ENCODE assay signal across 1 cellular context in genomic region chr1:26961826-26962225, GRCh38.
TF ChIP-seq lines count a peak whose summit lies in the region.

No MANE protein-coding gene starts in this region.

TF ChIP-seq in HepG2, 621 proteins besides CTCF, POLR2A, EP300 and RAD21 (continued from another document and continues in another):
- TF ChIP-seq ZNF749 (CRISPR knock-in tag; IDR thresholded peaks at IDR 0.05; ENCODE audit: borderline replicate concordance): no peak
- TF ChIP-seq PREB (CRISPR knock-in tag; IDR thresholded peaks at IDR 0.05): no peak
- no peak; the same call in 1 of the 2 replicates for TF ChIP-seq TARDBP (CRISPR knock-in tag; IDR thresholded peaks at IDR 0.05)
- TF ChIP-seq SAP130 (CRISPR knock-in tag; IDR thresholded peaks at IDR 0.05; ENCODE audit: low read depth): peak; percentile 90
- TF ChIP-seq SOX6 (IDR thresholded peaks at IDR 0.05): no peak
- TF ChIP-seq SOX6 (CRISPR knock-in tag; IDR thresholded peaks at IDR 0.05): peak; percentile 87
- TF ChIP-seq MTA3 (CRISPR knock-in tag; IDR thresholded peaks at IDR 0.05): no peak
- 0 out of 2 replicates have a peak, but pooled peaks have one; percentile 31 for TF ChIP-seq HOMEZ (CRISPR knock-in tag; IDR thresholded peaks at IDR 0.05; ENCODE audit: low read depth)
- TF ChIP-seq ZNF33B (CRISPR knock-in tag; IDR thresholded peaks at IDR 0.05): no peak
- TF ChIP-seq NR2F1 (CRISPR knock-in tag; IDR thresholded peaks at IDR 0.05): no peak
- TF ChIP-seq ZBTB42 (CRISPR knock-in tag; IDR thresholded peaks at IDR 0.05): no peak
- peak; percentile 97 for TF ChIP-seq CEBPG (CRISPR knock-in tag; IDR thresholded peaks at IDR 0.05)
- peak; percentile 20; the same call in 1 of the 2 replicates for TF ChIP-seq HOXA3 (CRISPR knock-in tag; IDR thresholded peaks at IDR 0.05)
- TF ChIP-seq MAZ (IDR thresholded peaks at IDR 0.05; ENCODE audit: borderline replicate concordance, low read depth, low read length): no peak
- no peak for TF ChIP-seq MAZ (CRISPR knock-in tag; IDR thresholded peaks at IDR 0.05; ENCODE audit: low read depth)
- TF ChIP-seq SRY (CRISPR knock-in tag; IDR thresholded peaks at IDR 0.05): no peak; the same call in 1 of the 2 replicates
- TF ChIP-seq ATF5 (CRISPR knock-in tag; IDR thresholded peaks at IDR 0.05; ENCODE audit: low read depth): no peak
- peak; percentile 49 for TF ChIP-seq LCORL (IDR thresholded peaks at IDR 0.05)
- peak; percentile 77; the same call in 1 of the 2 replicates for TF ChIP-seq LCORL (CRISPR knock-in tag; IDR thresholded peaks at IDR 0.05)
- no peak for TF ChIP-seq KLF11 (CRISPR knock-in tag; IDR thresholded peaks at IDR 0.05)
- no peak for TF ChIP-seq ZNF367 (CRISPR knock-in tag; IDR thresholded peaks at IDR 0.05; ENCODE audit: borderline replicate concordance)
- no peak for TF ChIP-seq ZIK1 (CRISPR knock-in tag; IDR thresholded peaks at IDR 0.05; ENCODE audit: borderline replicate concordance, low read depth)
- peak; percentile 93 for TF ChIP-seq BCL6 (CRISPR knock-in tag; IDR thresholded peaks at IDR 0.05)
- peak; percentile 79 for TF ChIP-seq KDM1A (CRISPR knock-in tag; IDR thresholded peaks at IDR 0.05)
- no peak for TF ChIP-seq ZNF7 (CRISPR knock-in tag; IDR thresholded peaks at IDR 0.05)
- no peak for TF ChIP-seq MXD1 (CRISPR knock-in tag; IDR thresholded peaks at IDR 0.05)
- TF ChIP-seq TFAP4 (IDR thresholded peaks at IDR 0.05; ENCODE audit: borderline replicate concordance, low read depth): peak; percentile 36; the same call in 1 of the 2 replicates
- no peak for TF ChIP-seq FIP1L1 (IDR thresholded peaks at IDR 0.05; ENCODE audit: borderline replicate concordance, insufficient read depth, low read depth, low read length)
- TF ChIP-seq ZNF143 (CRISPR knock-in tag; IDR thresholded peaks at IDR 0.05): no peak
- TF ChIP-seq MIER3 (CRISPR knock-in tag; IDR thresholded peaks at IDR 0.05; ENCODE audit: borderline replicate concordance): peak; percentile 75; the same call in 1 of the 2 replicates
- TF ChIP-seq MXD4 (CRISPR knock-in tag; IDR thresholded peaks at IDR 0.05): no peak
- TF ChIP-seq PHF21A (CRISPR knock-in tag; IDR thresholded peaks at IDR 0.05): no peak
- 0 out of 2 replicates have a peak, but pooled peaks have one; percentile 35 for TF ChIP-seq HOXA5 (CRISPR knock-in tag; IDR thresholded peaks at IDR 0.05)
- TF ChIP-seq BORCS8-MEF2B (CRISPR knock-in tag; IDR thresholded peaks at IDR 0.05): no peak
- TF ChIP-seq AGO1 (IDR thresholded peaks at IDR 0.05; ENCODE audit: low read depth, low read length, poor library complexity, severe bottlenecking): no peak
- no peak for TF ChIP-seq KDM6A (CRISPR knock-in tag; IDR thresholded peaks at IDR 0.05; ENCODE audit: low read depth)
- TF ChIP-seq ZMYM2 (CRISPR knock-in tag; IDR thresholded peaks at IDR 0.05): no peak
- TF ChIP-seq AHDC1 (CRISPR knock-in tag; IDR thresholded peaks at IDR 0.05; ENCODE audit: borderline replicate concordance): peak; percentile 80; the same call in 1 of the 2 replicates
- no peak for TF ChIP-seq THYN1 (CRISPR knock-in tag; IDR thresholded peaks at IDR 0.05; ENCODE audit: borderline replicate concordance, low read depth)
- peak; percentile 40; the same call in 1 of the 2 replicates for TF ChIP-seq HMGXB3 (CRISPR knock-in tag; IDR thresholded peaks at IDR 0.05; ENCODE audit: borderline replicate concordance)
- no peak for TF ChIP-seq MBNL3 (CRISPR knock-in tag; conservative IDR thresholded peaks at IDR 0.05)
- peak; percentile 85; the same call in 1 of the 2 replicates for TF ChIP-seq HMG20A (CRISPR knock-in tag; IDR thresholded peaks at IDR 0.05; ENCODE audit: borderline replicate concordance)
- no peak for TF ChIP-seq PTBP1 (IDR thresholded peaks at IDR 0.05; ENCODE audit: low read depth, low read length, poor library complexity, severe bottlenecking)
- TF ChIP-seq ZNF431 (CRISPR knock-in tag; IDR thresholded peaks at IDR 0.05; ENCODE audit: borderline replicate concordance, low read depth): no peak
- TF ChIP-seq HINFP (CRISPR knock-in tag; IDR thresholded peaks at IDR 0.05; ENCODE audit: low read depth): no peak
- no peak for TF ChIP-seq ZNF576 (CRISPR knock-in tag; IDR thresholded peaks at IDR 0.05)
- no peak for TF ChIP-seq GABPA (IDR thresholded peaks at IDR 0.05; ENCODE audit: low read depth, low read length)
- 0 out of 2 replicates have a peak, but pooled peaks have one; percentile 45 for TF ChIP-seq GABPA (CRISPR knock-in tag; IDR thresholded peaks at IDR 0.05; ENCODE audit: low read depth)
